1 cellular context compared by ENCODE assay signal in the genomic region with DNA sequence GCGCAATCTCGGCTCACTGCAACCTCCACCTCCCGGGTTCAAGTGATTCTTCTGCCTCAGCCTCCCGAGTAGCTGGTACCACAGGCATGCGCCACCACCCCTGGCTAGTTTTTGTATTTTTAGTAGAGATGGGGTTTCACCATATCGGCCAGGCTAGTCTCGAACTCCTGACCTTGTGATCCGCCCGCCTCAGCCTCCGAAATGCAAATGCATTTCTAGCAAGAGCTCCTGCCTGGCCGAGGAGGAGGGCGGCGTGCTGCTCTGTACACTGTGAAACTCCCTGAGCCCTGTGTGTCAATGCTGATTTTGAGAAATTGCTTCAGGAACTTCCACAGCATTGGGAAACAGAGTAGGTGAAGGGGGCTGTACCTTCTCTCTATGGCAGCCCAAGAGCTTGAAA. TPM values are rescaled to one million over a fixed set of nuclear protein-coding genes. Genes with fewer than 3 reads are reported as not detected.
"Had no signal": no experiment of that assay in that cellular context is flagged by ENCODE, and none has a peak within 500 bp of the region (broad histone marks: within the 10 kb centered on the region; RNA-seq: fewer than 3 reads in every experiment).

No MANE protein-coding gene starts in this region.

RNA-seq across cellular contexts. Expression of a gene that starts 16.1 kb away (rescaled TPM):
- total RNA-seq: G401 had no signal
